Comparison of ENCODE assay signal across 1 cellular context in genomic region chrX:136453771-136454170, GRCh38.
A peak's percentile ranks its signal among the peaks of the same experiment; 100 is the strongest.
TF ChIP-seq lines count a peak whose summit lies in the region.

No MANE protein-coding gene starts in this region.

TF ChIP-seq in HepG2, 621 proteins besides CTCF, POLR2A, EP300 and RAD21:
- TF ChIP-seq, protein P1, sequence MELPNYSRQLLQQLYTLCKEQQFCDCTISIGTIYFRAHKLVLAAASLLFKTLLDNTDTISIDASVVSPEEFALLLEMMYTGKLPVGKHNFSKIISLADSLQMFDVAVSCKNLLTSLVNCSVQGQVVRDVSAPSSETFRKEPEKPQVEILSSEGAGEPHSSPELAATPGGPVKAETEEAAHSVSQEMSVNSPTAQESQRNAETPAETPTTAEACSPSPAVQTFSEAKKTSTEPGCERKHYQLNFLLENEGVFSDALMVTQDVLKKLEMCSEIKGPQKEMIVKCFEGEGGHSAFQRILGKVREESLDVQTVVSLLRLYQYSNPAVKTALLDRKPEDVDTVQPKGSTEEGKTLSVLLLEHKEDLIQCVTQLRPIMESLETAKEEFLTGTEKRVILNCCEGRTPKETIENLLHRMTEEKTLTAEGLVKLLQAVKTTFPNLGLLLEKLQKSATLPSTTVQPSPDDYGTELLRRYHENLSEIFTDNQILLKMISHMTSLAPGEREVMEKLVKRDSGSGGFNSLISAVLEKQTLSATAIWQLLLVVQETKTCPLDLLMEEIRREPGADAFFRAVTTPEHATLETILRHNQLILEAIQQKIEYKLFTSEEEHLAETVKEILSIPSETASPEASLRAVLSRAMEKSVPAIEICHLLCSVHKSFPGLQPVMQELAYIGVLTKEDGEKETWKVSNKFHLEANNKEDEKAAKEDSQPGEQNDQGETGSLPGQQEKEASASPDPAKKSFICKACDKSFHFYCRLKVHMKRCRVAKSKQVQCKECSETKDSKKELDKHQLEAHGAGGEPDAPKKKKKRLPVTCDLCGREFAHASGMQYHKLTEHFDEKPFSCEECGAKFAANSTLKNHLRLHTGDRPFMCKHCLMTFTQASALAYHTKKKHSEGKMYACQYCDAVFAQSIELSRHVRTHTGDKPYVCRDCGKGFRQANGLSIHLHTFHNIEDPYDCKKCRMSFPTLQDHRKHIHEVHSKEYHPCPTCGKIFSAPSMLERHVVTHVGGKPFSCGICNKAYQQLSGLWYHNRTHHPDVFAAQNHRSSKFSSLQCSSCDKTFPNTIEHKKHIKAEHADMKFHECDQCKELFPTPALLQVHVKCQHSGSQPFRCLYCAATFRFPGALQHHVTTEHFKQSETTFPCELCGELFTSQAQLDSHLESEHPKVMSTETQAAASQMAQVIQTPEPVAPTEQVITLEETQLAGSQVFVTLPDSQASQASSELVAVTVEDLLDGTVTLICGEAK (IDR thresholded peaks at IDR 0.05), result no peak
- TF ChIP-seq, protein P1 (CRISPR knock-in tag; IDR thresholded peaks at IDR 0.05), result peak; percentile 53; the same call in 1 of the 2 replicates
- no peak for TF ChIP-seq ZNF629 (CRISPR knock-in tag; conservative IDR thresholded peaks at IDR 0.05)
